Comparison of ENCODE assay signal across 32 cellular contexts in the genomic region with DNA sequence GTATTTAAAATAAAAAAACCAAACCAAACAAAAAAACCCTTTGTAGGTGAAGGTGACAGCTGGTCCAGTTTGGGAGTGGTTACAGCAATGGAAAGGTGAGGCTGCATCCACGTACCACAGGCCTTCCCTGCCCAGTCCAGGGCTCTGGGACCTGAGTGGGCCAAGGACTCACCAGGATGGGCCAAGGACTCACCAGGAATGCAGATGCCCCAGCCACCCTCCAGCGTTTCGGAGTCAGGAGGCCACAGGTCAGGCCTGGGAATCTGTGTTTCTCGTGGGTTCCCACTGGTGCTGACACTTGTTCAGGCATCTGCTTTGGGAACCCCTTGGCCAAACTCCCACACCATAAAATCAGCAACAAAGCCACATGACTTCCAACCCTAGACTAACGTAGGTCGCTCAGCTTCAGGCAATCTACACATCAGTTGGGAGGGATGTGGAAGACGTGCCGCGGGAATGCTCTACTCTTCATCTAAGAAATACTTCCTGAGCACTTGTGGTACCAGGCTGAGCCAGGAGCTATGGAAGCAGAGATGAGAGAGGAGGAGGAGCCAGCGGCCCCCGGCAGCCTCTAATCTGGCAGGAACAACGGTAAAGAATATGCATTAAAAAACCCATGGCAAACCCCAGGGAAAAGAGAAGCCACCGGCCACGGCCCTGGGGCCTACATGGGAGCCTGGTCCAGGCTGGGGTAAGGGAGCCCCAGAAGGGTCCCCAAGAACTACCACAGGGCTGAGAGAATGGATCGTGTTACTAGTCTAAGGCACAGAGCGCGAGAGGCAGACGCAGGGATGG.
"Had no signal": no experiment of that assay in that cellular context is flagged by ENCODE, and none has a peak within 500 bp of the region (broad histone marks: within the 10 kb centered on the region; RNA-seq: fewer than 3 reads in every experiment).

No MANE protein-coding gene starts in this region.

- H3K36me3 ChIP-seq: colonic mucosa, esophagus muscularis mucosa, gastroesophageal sphincter, heart left ventricle, pancreas, spleen, thoracic aorta, tibial nerve, vagina had no signal

- H3K36me3 Mint-ChIP-seq: memory B cell; stimulated activated memory B cell treated with anti-CD40 and anti-IgM and Interleukin-4, amounts not matched to agents 10 μg/mL and 1 μg/mL and 100 μg/mL, for 72 hours had no signal

- H3K9me3 ChIP-seq: colonic mucosa, vagina had no signal

- H3K4me1 ChIP-seq: colonic mucosa, esophagus muscularis mucosa, foreskin keratinocyte, gastroesophageal sphincter, heart left ventricle, pancreas, spleen, tibial nerve, vagina had no signal

- H3K27ac Mint-ChIP-seq: dendritic cell treated with granulocyte-macrophage colony-stimulating factor and Interleukin-4, amounts not matched to agents 40 ng/mL and 50 ng/mL, for 4 days; memory B cell; mesothelial cell of epicardium; natural killer cell treated with Interleukin-12 subunit alpha and Interleukin-12 subunit beta and Interleukin-15 and Interleukin-18, amount 100 ng/mL, for 72 hours; progenitor cell of endocrine pancreas; stimulated activated memory B cell treated with anti-CD40 and anti-IgM and Interleukin-4, amounts not matched to agents 10 μg/mL and 1 μg/mL and 100 μg/mL, for 72 hours had no signal

- H3K27me3 ChIP-seq: colonic mucosa, esophagus muscularis mucosa, foreskin keratinocyte, gastroesophageal sphincter, heart left ventricle, neural progenitor cell, pancreas, spleen, tibial nerve, vagina had no signal

- H3K4me3 Mint-ChIP-seq: central memory CD8-positive, alpha-beta T cell; dendritic cell treated with granulocyte-macrophage colony-stimulating factor and Interleukin-4, amounts not matched to agents 40 ng/mL and 50 ng/mL, for 4 days; memory B cell; mesothelial cell of epicardium; naive B cell; natural killer cell treated with Interleukin-12 subunit alpha and Interleukin-12 subunit beta and Interleukin-15 and Interleukin-18, amount 100 ng/mL, for 72 hours; neural progenitor cell; stimulated activated memory B cell treated with anti-CD40 and anti-IgM and Interleukin-4, amounts not matched to agents 10 μg/mL and 1 μg/mL and 100 μg/mL, for 72 hours had no signal

- DNase-seq: colonic mucosa; effector CD8-positive, alpha-beta T cell; foreskin keratinocyte; heart left ventricle; hippocampal formation; kidney glomerular epithelial cell; left colon; mucosa of descending colon; naive B cell; nucleus accumbens; pancreas; right cardiac atrium; spleen; stimulated activated CD4-positive, alpha-beta T cell treated with anti-CD3 and anti-CD28 coated beads, Interleukin-4, amount 100 ng/mL, for 4 hours; stimulated activated naive CD8-positive, alpha-beta T cell treated with anti-CD3 and anti-CD28 coated beads, Interleukin-15, Interleukin-2, amounts not matched to agents 100 U/mL and 50 U/mL, for 24 hours had no signal

- ATAC-seq: foreskin keratinocyte; gastroesophageal sphincter; heart left ventricle; left colon; mucosa of descending colon; natural killer cell treated with Interleukin-12 subunit alpha and Interleukin-12 subunit beta and Interleukin-15 and Interleukin-18, amount 100 ng/mL, for 72 hours; pancreas; right cardiac atrium; stimulated activated memory B cell treated with anti-CD40 and anti-IgM and Interleukin-4, amounts not matched to agents 10 μg/mL and 1 μg/mL and 100 μg/mL, for 72 hours; stimulated activated naive CD8-positive, alpha-beta T cell treated with anti-CD3 and anti-CD28 coated beads, Interleukin-15, Interleukin-2, amounts not matched to agents 100 U/mL and 50 U/mL, for 24 hours had no signal

- FAIRE-seq: endothelial cell of umbilical vein, islet of Langerhans, pancreas had no signal

- H3K27me3 Mint-ChIP-seq: dendritic cell treated with granulocyte-macrophage colony-stimulating factor and Interleukin-4, amounts not matched to agents 40 ng/mL and 50 ng/mL, for 4 days; memory B cell; naive B cell; natural killer cell treated with Interleukin-12 subunit alpha and Interleukin-12 subunit beta and Interleukin-15 and Interleukin-18, amount 100 ng/mL, for 72 hours; progenitor cell of endocrine pancreas; stimulated activated memory B cell treated with anti-CD40 and anti-IgM and Interleukin-4, amounts not matched to agents 10 μg/mL and 1 μg/mL and 100 μg/mL, for 72 hours had no signal

- H3K4me3 ChIP-seq: colonic mucosa, esophagus muscularis mucosa, gastroesophageal sphincter, heart left ventricle, lung, mucosa of descending colon, neural progenitor cell, pancreas, skin epidermis, spleen, thoracic aorta, tibial nerve, vagina had no signal

- H3K27ac ChIP-seq: colonic mucosa, esophagus muscularis mucosa, foreskin keratinocyte, gastroesophageal sphincter, heart left ventricle, neural progenitor cell, pancreas, skin epidermis, spleen, thoracic aorta, tibial nerve, vagina had no signal

- H3K4me1 Mint-ChIP-seq: central memory CD8-positive, alpha-beta T cell; memory B cell; mesothelial cell of epicardium; stimulated activated memory B cell treated with anti-CD40 and anti-IgM and Interleukin-4, amounts not matched to agents 10 μg/mL and 1 μg/mL and 100 μg/mL, for 72 hours had no signal
